ENCODE assay signal across 1 cellular context in genomic region chr16:67892375-67892774, GRCh38.
A peak's percentile ranks its signal among the peaks of the same experiment; 100 is the strongest.
TF ChIP-seq lines count a peak whose summit lies in the region.

No MANE protein-coding gene starts in this region.

TF ChIP-seq in K562, 482 proteins besides CTCF, POLR2A, EP300 and RAD21:
- TF ChIP-seq ZBTB40 (IDR thresholded peaks at IDR 0.05) (peak; percentile 78), ZBTB40 (CRISPR knock-in tag; IDR thresholded peaks at IDR 0.05) (no peak), ETV1 (tag; conservative IDR thresholded peaks at IDR 0.05; ENCODE audit: low read depth) (no peak)
- TF ChIP-seq, protein P1, sequence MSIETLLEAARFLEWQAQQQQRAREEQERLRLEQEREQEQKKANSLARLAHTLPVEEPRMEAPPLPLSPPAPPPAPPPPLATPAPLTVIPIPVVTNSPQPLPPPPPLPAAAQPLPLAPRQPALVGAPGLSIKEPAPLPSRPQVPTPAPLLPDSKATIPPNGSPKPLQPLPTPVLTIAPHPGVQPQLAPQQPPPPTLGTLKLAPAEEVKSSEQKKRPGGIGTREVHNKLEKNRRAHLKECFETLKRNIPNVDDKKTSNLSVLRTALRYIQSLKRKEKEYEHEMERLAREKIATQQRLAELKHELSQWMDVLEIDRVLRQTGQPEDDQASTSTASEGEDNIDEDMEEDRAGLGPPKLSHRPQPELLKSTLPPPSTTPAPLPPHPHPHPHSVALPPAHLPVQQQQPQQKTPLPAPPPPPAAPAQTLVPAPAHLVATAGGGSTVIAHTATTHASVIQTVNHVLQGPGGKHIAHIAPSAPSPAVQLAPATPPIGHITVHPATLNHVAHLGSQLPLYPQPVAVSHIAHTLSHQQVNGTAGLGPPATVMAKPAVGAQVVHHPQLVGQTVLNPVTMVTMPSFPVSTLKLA (conservative IDR thresholded peaks at IDR 0.05), result 0 out of 4 replicates have a peak, but pooled peaks of 1 of the 2 experiments have one; percentile 4
